Comparison of ENCODE assay signal across 1 cellular context in the genomic region with DNA sequence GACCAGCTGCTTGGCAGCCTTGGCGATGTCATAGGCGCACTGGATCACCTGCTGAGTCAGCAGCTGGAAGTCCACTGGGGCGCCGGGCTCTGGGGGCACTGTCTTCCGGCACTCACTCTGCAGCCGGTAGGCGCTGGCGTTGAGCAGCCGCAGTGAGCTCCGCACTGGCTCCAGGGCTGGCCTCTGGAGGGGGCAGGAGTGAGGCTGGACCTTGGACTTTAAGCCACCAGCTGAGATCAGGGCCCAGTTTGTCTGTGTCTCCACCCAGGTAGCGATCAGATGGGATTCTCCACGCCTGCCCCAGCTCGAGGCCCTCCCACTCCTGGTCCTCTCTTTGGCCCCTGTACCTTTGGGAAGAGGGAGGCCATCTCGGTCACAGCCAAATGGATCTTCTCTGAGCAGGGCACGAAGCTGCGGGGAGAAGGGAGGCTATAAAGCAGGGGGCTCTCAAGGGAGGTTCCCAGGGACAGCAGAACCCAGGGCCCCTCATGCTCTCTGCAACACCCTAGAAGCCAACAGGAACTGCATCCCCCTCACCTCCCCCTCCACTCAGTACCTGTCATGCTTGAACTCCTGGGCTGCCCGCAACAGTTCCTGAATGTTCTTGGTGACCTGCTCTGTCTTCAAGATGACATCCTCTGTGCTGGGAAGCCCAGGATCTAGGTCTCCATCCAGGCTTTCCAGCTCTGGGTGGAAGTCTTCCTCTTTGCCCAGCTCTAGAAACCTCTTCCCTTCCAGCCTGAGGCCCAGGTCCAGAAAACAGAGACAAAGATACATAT.
TF ChIP-seq lines count a peak whose summit lies in the region.

No MANE protein-coding gene starts in this region.

TF ChIP-seq in HepG2, 621 proteins besides CTCF, POLR2A, EP300 and RAD21 (continued from another document and continues in another):
- peak; percentile 94 for TF ChIP-seq ZNF761 (CRISPR knock-in tag; conservative IDR thresholded peaks at IDR 0.05)
- TF ChIP-seq ASH2L (IDR thresholded peaks at IDR 0.05; ENCODE audit: insufficient read length, low read depth, low read length) = peak; percentile 78
- TF ChIP-seq TARDBP (CRISPR knock-in tag; IDR thresholded peaks at IDR 0.05) = peak; percentile 90
- peak; percentile 97 for TF ChIP-seq ZNF687 (CRISPR knock-in tag; IDR thresholded peaks at IDR 0.05)
- TF ChIP-seq ZNF333 (CRISPR knock-in tag; IDR thresholded peaks at IDR 0.05; ENCODE audit: borderline replicate concordance) = no peak
- TF ChIP-seq MIXL1 (CRISPR knock-in tag; IDR thresholded peaks at IDR 0.05) = peak; percentile 81
- peak; percentile 37; the same call in 1 of the 2 replicates for TF ChIP-seq TFDP2 (CRISPR knock-in tag; IDR thresholded peaks at IDR 0.05)
- TF ChIP-seq ZSCAN5A (CRISPR knock-in tag; IDR thresholded peaks at IDR 0.05; ENCODE audit: borderline replicate concordance) = 0 out of 2 replicates have a peak, but pooled peaks have one; percentile 33
- TF ChIP-seq CHD2 (IDR thresholded peaks at IDR 0.05; ENCODE audit: low read depth, low read length) = peak; percentile 19; the same call in 1 of the 2 replicates
- TF ChIP-seq RBM22 (optimal IDR thresholded peaks at IDR 0.05; ENCODE audit: low read length) = peak; percentile 23
- TF ChIP-seq HMGA1 (CRISPR knock-in tag; conservative IDR thresholded peaks at IDR 0.05) = no peak
- no peak for TF ChIP-seq ZNF407 (CRISPR knock-in tag; IDR thresholded peaks at IDR 0.05; ENCODE audit: not compliant biosample characterization)
- no peak for TF ChIP-seq HNF1A (IDR thresholded peaks at IDR 0.05; ENCODE audit: low read depth)
- peak; percentile 76; the same call in 1 of the 2 replicates for TF ChIP-seq HNF1A (CRISPR knock-in tag; IDR thresholded peaks at IDR 0.05; ENCODE audit: borderline replicate concordance)
- TF ChIP-seq, protein P1, sequence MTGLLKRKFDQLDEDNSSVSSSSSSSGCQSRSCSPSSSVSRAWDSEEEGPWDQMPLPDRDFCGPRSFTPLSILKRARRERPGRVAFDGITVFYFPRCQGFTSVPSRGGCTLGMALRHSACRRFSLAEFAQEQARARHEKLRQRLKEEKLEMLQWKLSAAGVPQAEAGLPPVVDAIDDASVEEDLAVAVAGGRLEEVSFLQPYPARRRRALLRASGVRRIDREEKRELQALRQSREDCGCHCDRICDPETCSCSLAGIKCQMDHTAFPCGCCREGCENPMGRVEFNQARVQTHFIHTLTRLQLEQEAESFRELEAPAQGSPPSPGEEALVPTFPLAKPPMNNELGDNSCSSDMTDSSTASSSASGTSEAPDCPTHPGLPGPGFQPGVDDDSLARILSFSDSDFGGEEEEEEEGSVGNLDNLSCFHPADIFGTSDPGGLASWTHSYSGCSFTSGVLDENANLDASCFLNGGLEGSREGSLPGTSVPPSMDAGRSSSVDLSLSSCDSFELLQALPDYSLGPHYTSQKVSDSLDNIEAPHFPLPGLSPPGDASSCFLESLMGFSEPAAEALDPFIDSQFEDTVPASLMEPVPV (CRISPR knock-in tag; IDR thresholded peaks at IDR 0.05) = peak; percentile 88
- peak; percentile 65; the same call in 1 of the 2 replicates for TF ChIP-seq NFKBIZ (CRISPR knock-in tag; IDR thresholded peaks at IDR 0.05)
- TF ChIP-seq GRHL1 (CRISPR knock-in tag; conservative IDR thresholded peaks at IDR 0.05) = no peak
- TF ChIP-seq MEIS1 (CRISPR knock-in tag; IDR thresholded peaks at IDR 0.05; ENCODE audit: borderline replicate concordance) = peak; percentile 39; the same call in 1 of the 2 replicates
- TF ChIP-seq, protein P2, sequence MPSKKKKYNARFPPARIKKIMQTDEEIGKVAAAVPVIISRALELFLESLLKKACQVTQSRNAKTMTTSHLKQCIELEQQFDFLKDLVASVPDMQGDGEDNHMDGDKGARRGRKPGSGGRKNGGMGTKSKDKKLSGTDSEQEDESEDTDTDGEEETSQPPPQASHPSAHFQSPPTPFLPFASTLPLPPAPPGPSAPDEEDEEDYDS (CRISPR knock-in tag; IDR thresholded peaks at IDR 0.05) = peak; percentile 52; the same call in 1 of the 2 replicates
- peak; percentile 73 for TF ChIP-seq KAT8 (CRISPR knock-in tag; IDR thresholded peaks at IDR 0.05)
- no peak for TF ChIP-seq ZNF773 (CRISPR knock-in tag; IDR thresholded peaks at IDR 0.05; ENCODE audit: borderline replicate concordance)
- no peak for TF ChIP-seq JUNB (CRISPR knock-in tag; IDR thresholded peaks at IDR 0.05; ENCODE audit: borderline replicate concordance)
- TF ChIP-seq ZNF616 (CRISPR knock-in tag; IDR thresholded peaks at IDR 0.05; ENCODE audit: low read depth) = 0 out of 2 replicates have a peak, but pooled peaks have one; percentile 12
- TF ChIP-seq ZNF143 (CRISPR knock-in tag; IDR thresholded peaks at IDR 0.05) = no peak; the same call in 1 of the 2 replicates
